ENCODE assay signal across 8 cellular contexts in the genomic region with DNA sequence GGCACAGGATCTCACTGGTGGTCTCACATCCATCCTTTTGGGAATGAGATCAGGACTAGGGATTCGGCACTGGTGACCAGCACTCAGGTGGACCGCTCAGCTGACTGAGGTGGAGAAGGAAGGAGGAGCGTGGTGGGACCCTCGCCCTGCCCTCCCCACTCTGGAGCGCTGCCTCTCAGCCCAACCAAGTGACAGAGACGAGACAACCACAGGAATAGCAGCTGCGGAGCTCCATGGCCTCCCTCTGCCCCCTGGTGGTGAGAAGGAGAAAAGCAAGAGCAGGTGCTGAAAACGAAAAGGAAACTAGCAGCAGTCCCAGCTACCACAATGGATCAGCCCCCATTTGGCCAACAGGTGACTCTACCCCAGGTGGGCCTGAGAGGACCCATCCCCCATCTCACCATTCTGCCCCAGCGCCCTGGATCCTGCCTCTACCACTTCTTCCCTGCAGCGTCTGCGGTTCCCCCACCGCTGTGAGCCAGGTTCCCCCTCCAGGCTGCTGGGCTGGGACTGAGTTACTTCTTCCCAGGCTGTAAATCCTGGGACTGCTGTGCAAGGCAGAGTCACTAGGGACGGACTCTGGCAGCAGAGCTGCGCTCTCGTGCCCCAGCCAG. TPM values are rescaled to one million over a fixed set of nuclear protein-coding genes. Genes with fewer than 3 reads are reported as not detected.
DNase-seq lines count a peak whose midpoint lies in the region; ATAC-seq and TF ChIP-seq lines count a peak whose summit lies in the region.
"Not testable (repeated sequence)": the region's sequence is repeated elsewhere in the genome, so short reads cannot be mapped to it uniquely, and the experiment has no call there.

TSS of gene RUFY4 (plus strand) at position 533 of the 614 bp plus-strand sequence. CDS start 1,353 bp downstream, outside the sequence.

- H3K36me3 ChIP-seq in SK-N-MC (ENCODE audit: insufficient read depth, low read length); thoracic aorta: not testable (repeated sequence)

- not testable (repeated sequence) for H3K27me3 Mint-ChIP-seq in activated naive CD4-positive, alpha-beta T cell treated with anti-CD3 and anti-CD28 coated beads, Interleukin-2, amount 50 U/mL, for 24 hours
- H3K27me3 Mint-ChIP-seq in glutamatergic neuron (ENCODE audit: unreplicated experiment) = peaks cover 14% of the 10 kb centered on the region
- peaks cover 32% of the 10 kb centered on the region for H3K27me3 Mint-ChIP-seq in osteocyte (ENCODE audit: unreplicated experiment)

- H3K4me3 Mint-ChIP-seq in activated naive CD4-positive, alpha-beta T cell treated with anti-CD3 and anti-CD28 coated beads, Interleukin-2, amount 50 U/mL, for 24 hours = peak within 1 kb of the TSS; percentile 71
- H3K4me3 Mint-ChIP-seq in glutamatergic neuron (ENCODE audit: unreplicated experiment) = not testable (repeated sequence)
- H3K4me3 Mint-ChIP-seq in osteocyte (ENCODE audit: unreplicated experiment) = peak within 1 kb of the TSS; percentile 63

- not testable (repeated sequence) for H3K9me3 ChIP-seq in SK-N-MC (ENCODE audit: low read depth, low read length); thoracic aorta

- not testable (repeated sequence) for H3K27ac Mint-ChIP-seq in activated naive CD4-positive, alpha-beta T cell treated with anti-CD3 and anti-CD28 coated beads, Interleukin-2, amount 50 U/mL, for 24 hours; glutamatergic neuron (ENCODE audit: unreplicated experiment); osteocyte (ENCODE audit: unreplicated experiment)

- not testable (repeated sequence) for H3K27ac ChIP-seq in SK-N-MC, thoracic aorta

- H3K36me3 Mint-ChIP-seq in activated naive CD4-positive, alpha-beta T cell treated with anti-CD3 and anti-CD28 coated beads, Interleukin-2, amount 50 U/mL, for 24 hours; glutamatergic neuron (ENCODE audit: unreplicated experiment); osteocyte (ENCODE audit: unreplicated experiment): not testable (repeated sequence)

- DNase-seq in GM12864 (ENCODE audit: low read depth) = not testable (repeated sequence)
- peak; percentile 39 for DNase-seq in NCI-H1048 (lab: John Stamatoyannopoulos, UW)
- DNase-seq in SK-N-MC (ENCODE audit: low read depth, low spot score) = peak; percentile 3
- DNase-seq in glutamatergic neuron = peak; percentile 73
- DNase-seq in osteocyte (ENCODE audit: extremely low spot score, unreplicated experiment) = peak; percentile 88
- peak; percentile 32 for DNase-seq in thoracic aorta (ENCODE audit: low spot score)

- not testable (repeated sequence) for H3K4me3 ChIP-seq in GM12864 (ENCODE audit: low read depth, low read length)
- H3K4me3 ChIP-seq in SK-N-MC (peak within 1 kb of the TSS; percentile 29; the same call in 1 of the 2 replicates), thoracic aorta (peak within 1 kb of the TSS; percentile 79)

- TF ChIP-seq CTCF in GM12864 (IDR thresholded peaks at IDR 0.05; ENCODE audit: low read depth, low read length, missing control alignments) (peak; percentile 80), glutamatergic neuron (IDR thresholded peaks at IDR 0.05; ENCODE audit: partially characterized antibody, unreplicated experiment) (peak; percentile 87), osteocyte (IDR thresholded peaks at IDR 0.05) (peak; percentile 80), thoracic aorta (IDR thresholded peaks at IDR 0.05) (peak; percentile 91)

- not testable (repeated sequence) for H3K27me3 ChIP-seq in thoracic aorta (replicated peaks; ENCODE audit: insufficient read depth)

- H3K9me3 Mint-ChIP-seq in activated naive CD4-positive, alpha-beta T cell treated with anti-CD3 and anti-CD28 coated beads, Interleukin-2, amount 50 U/mL, for 24 hours; glutamatergic neuron (ENCODE audit: unreplicated experiment); osteocyte (ENCODE audit: unreplicated experiment): not testable (repeated sequence)

- not testable (repeated sequence) for H3K9ac ChIP-seq in SK-N-MC (ENCODE audit: insufficient read length)

- ATAC-seq in HG02610 (IDR thresholded peaks at IDR 0.05; ENCODE audit: unreplicated experiment) (peak; percentile 73), thoracic aorta (ENCODE audit: insufficient number of reproducible peaks, low FRiP score, low read depth) (peak; percentile 88)

- not testable (repeated sequence) for H3K4me1 Mint-ChIP-seq in activated naive CD4-positive, alpha-beta T cell treated with anti-CD3 and anti-CD28 coated beads, Interleukin-2, amount 50 U/mL, for 24 hours; glutamatergic neuron (ENCODE audit: low read depth, unreplicated experiment); osteocyte (ENCODE audit: unreplicated experiment)

- not testable (repeated sequence) for H3K4me1 ChIP-seq in thoracic aorta (ENCODE audit: control insufficient read depth in 1 of 2, low read depth in 2 of 2)

RNA-seq across cellular contexts. Expression of gene RUFY4, which starts in this region (rescaled TPM):
- total RNA-seq in glutamatergic neuron (ENCODE audit: unreplicated experiment) (not detected), osteocyte (not detected in 2 replicates), thoracic aorta (under 1 TPM in 1 of 2 donors, not detected in 1; 0.68 TPM)

Comparison
In these comparisons a context has a peak if more than half of its experiments do, and no peak if none do; other contexts are left out.
1. Peak in DNase-seq in glutamatergic neuron; RNA of the gene not detected or under 1 TPM.
2. Peak in DNase-seq in osteocyte; RNA of the gene not detected or under 1 TPM.
3. Peak in DNase-seq, ATAC-seq and H3K4me3 ChIP-seq in thoracic aorta; RNA of the gene not detected or under 1 TPM.